ENCODE assay signal across 1 cellular context in genomic region chr9:10208691-10209069, GRCh38.
TF ChIP-seq lines count a peak whose summit lies in the region.

No MANE protein-coding gene starts in this region.

TF ChIP-seq in GM12878, 131 proteins besides CTCF, POLR2A, EP300 and RAD21 (continued from another document):
- no peak for TF ChIP-seq MAX (IDR thresholded peaks at IDR 0.05; ENCODE audit: low read depth, low read length)
